8 cellular contexts compared by ENCODE assay signal in genomic region chr7:33129806-33130153, GRCh38. TPM values are rescaled to one million over a fixed set of nuclear protein-coding genes. Genes with fewer than 3 reads are reported as not detected.
DNase-seq lines count a peak whose midpoint lies in the region; ATAC-seq and TF ChIP-seq lines count a peak whose summit lies in the region.

No MANE protein-coding gene starts in this region.

- H3K4me1 ChIP-seq in OCI-LY3 (ENCODE audit: low read length): peaks cover 9% of the 10 kb centered on the region
- H3K4me1 ChIP-seq in effector memory CD4-positive, alpha-beta T cell (ENCODE audit: control insufficient read depth, insufficient read depth, low read length, poor library complexity, severe bottlenecking): peaks cover 13% of the 10 kb centered on the region
- peaks cover 6 to 9% of the 10 kb centered on the region in 2 donors for H3K4me1 ChIP-seq in naive thymus-derived CD4-positive, alpha-beta T cell (ENCODE audit: control insufficient read depth in 2 of 2, insufficient read depth in 2 of 2, low read length in 2 of 2)

- no peak overlapping the region for H3K27ac ChIP-seq in OCI-LY3 (ENCODE audit: low read length)
- H3K27ac ChIP-seq in effector memory CD4-positive, alpha-beta T cell (ENCODE audit: insufficient read depth, low read length, poor library complexity, severe bottlenecking): peak overlapping the region; percentile 79
- peak overlapping the region; percentile 78 for H3K27ac ChIP-seq in naive thymus-derived CD4-positive, alpha-beta T cell (ENCODE audit: low read depth, low read length)

- peaks cover 0 to 3% (median 0%) of the 10 kb centered on the region in 11 donors for H3K9me3 Mint-ChIP-seq in naive thymus-derived CD4-positive, alpha-beta T cell

- peak overlapping the region; percentile 97 for H3K4me2 ChIP-seq in OCI-LY3 (ENCODE audit: low read length)

- peak overlapping the region; percentile 99 for H3K4me3 ChIP-seq in OCI-LY3 (ENCODE audit: low read length)
- peak overlapping the region; percentile 94 for H3K4me3 ChIP-seq in effector memory CD4-positive, alpha-beta T cell (ENCODE audit: insufficient read depth, low read depth, low read length, poor library complexity, severe bottlenecking)
- H3K4me3 ChIP-seq in naive thymus-derived CD4-positive, alpha-beta T cell (ENCODE audit: low read length): peak overlapping the region; percentile 80

- intact Hi-C loops in naive thymus-derived CD4-positive, alpha-beta T cell (cut with micrococcal nuclease): loop anchor here (1.0 to 10.0 kb wide), 13 partner anchors 20 to 1907 kb away; partner anchors contain the start of genes AVL9 (in 2 of the 2), DPY19L1 (in 2 of the 2), LSM5 (in 2 of the 2) and RP9 (in 2 of the 2)

- TF ChIP-seq CTCF in OCI-LY3 (IDR thresholded peaks at IDR 0.05; ENCODE audit: low read depth, low read length): no peak

- POLR2A ChIA-PET in naive thymus-derived CD4-positive, alpha-beta T cell (lab: Charles Lee): interaction anchor here (1.3 to 1.8 kb wide), 2 partner anchors 67 to 89 kb away, joined by 5 to 9 read pairs; partner anchors contain the start of gene NT5C3A

- H3K27me3 ChIP-seq in OCI-LY3 (ENCODE audit: low read depth, low read length): no peaks in the 10 kb centered on the region
- H3K27me3 ChIP-seq in effector memory CD4-positive, alpha-beta T cell (replicated peaks; ENCODE audit: control insufficient read depth, insufficient read depth, low read length, poor library complexity, severe bottlenecking): no peaks in the 10 kb centered on the region
- H3K27me3 ChIP-seq in naive thymus-derived CD4-positive, alpha-beta T cell (ENCODE audit: control insufficient read depth in 2 of 2, insufficient read depth in 2 of 2, low read length in 2 of 2): no peaks in the 10 kb centered on the region

- CTCF ChIA-PET in naive thymus-derived CD4-positive, alpha-beta T cell (lab: Charles Lee): interaction anchor here (1.2 kb wide), 1 partner anchor 22 kb away, joined by 5 read pairs; no protein-coding TSS in a partner anchor

- H3K27ac Mint-ChIP-seq in naive thymus-derived CD4-positive, alpha-beta T cell: peak overlapping the region; percentile 84 to 97 (median 91)

- H3K9me3 ChIP-seq in OCI-LY3 (ENCODE audit: insufficient read depth, low read length): no peaks in the 10 kb centered on the region
- no peaks in the 10 kb centered on the region for H3K9me3 ChIP-seq in effector memory CD4-positive, alpha-beta T cell (ENCODE audit: control insufficient read depth, low read length)
- H3K9me3 ChIP-seq in naive thymus-derived CD4-positive, alpha-beta T cell (ENCODE audit: control insufficient read depth in 2 of 3, low read length in 3 of 3): no peaks in the 10 kb centered on the region

- peaks cover 0 to 6% (median 3%) of the 10 kb centered on the region in 5 donors for H3K36me3 Mint-ChIP-seq in naive thymus-derived CD4-positive, alpha-beta T cell

- H3K36me3 ChIP-seq in OCI-LY3 (replicated peaks; ENCODE audit: low read depth, low read length): no peaks in the 10 kb centered on the region
- H3K36me3 ChIP-seq in effector memory CD4-positive, alpha-beta T cell (ENCODE audit: control insufficient read depth, insufficient read depth, low read length): no peaks in the 10 kb centered on the region
- H3K36me3 ChIP-seq in naive thymus-derived CD4-positive, alpha-beta T cell (ENCODE audit: control insufficient read depth in 2 of 3, insufficient read depth in 3 of 3, low read length in 3 of 3): no peaks in the 10 kb centered on the region

- H3K4me1 Mint-ChIP-seq in naive thymus-derived CD4-positive, alpha-beta T cell: peaks cover 13 to 36% (median 25%) of the 10 kb centered on the region in 7 donors

- no peaks in the 10 kb centered on the region for H4K20me1 ChIP-seq in OCI-LY3 (ENCODE audit: insufficient read depth, low read length)

- H3K4me3 Mint-ChIP-seq in naive thymus-derived CD4-positive, alpha-beta T cell: peak overlapping the region; percentile 94 to 99 (median 97)

- peak overlapping the region; percentile 97 for H2AFZ ChIP-seq in OCI-LY3 (ENCODE audit: low read depth, low read length)

- no peaks in the 10 kb centered on the region for H3K79me2 ChIP-seq in OCI-LY3 (ENCODE audit: low read length)

- ATAC-seq in GM19035 (IDR thresholded peaks at IDR 0.05; ENCODE audit: unreplicated experiment): peak; percentile 3
- peak; percentile 0 for ATAC-seq in naive thymus-derived CD4-positive, alpha-beta T cell
- no peak for ATAC-seq in HG03095 (IDR thresholded peaks at IDR 0.05; ENCODE audit: unreplicated experiment)
- ATAC-seq in HG02678 (IDR thresholded peaks at IDR 0.05; ENCODE audit: unreplicated experiment): no peak

- peak overlapping the region; percentile 80 for H3K9ac ChIP-seq in OCI-LY3 (ENCODE audit: low read length)

- DNase-seq in effector memory CD4-positive, alpha-beta T cell: no peak
- DNase-seq in naive thymus-derived CD4-positive, alpha-beta T cell: no peak
- DNase-seq in NCI-H526 treated with DMSO at 0.1 percent for 48 hours (lab: John Stamatoyannopoulos, UW): no peak
- DNase-seq in activated effector memory CD4-positive, alpha-beta T cell treated with anti-CD3 and anti-CD28 coated beads, Interleukin-2, amount 50 U/mL, for 16 hours: no peak

- peaks cover 0 to 18% (median 0%) of the 10 kb centered on the region in 5 donors for H3K27me3 Mint-ChIP-seq in naive thymus-derived CD4-positive, alpha-beta T cell

RNA-seq across cellular contexts. Expression of gene BBS9, which starts 0.4 kb away (rescaled TPM):
- total RNA-seq in naive thymus-derived CD4-positive, alpha-beta T cell: 10 to 100 TPM; 11.7 to 31.0 (median 28.3) TPM
- polyA plus RNA-seq in naive thymus-derived CD4-positive, alpha-beta T cell: 10 to 100 TPM; 11.1 to 13.1 TPM

RNA-seq across cellular contexts. Expression of gene RP9, which starts 20.6 kb away (rescaled TPM):
- total RNA-seq in naive thymus-derived CD4-positive, alpha-beta T cell: 10 to 100 TPM; 12.7 to 23.3 (median 14.7) TPM
- 10 to 100 TPM; 20.4 to 21.5 TPM for polyA plus RNA-seq in naive thymus-derived CD4-positive, alpha-beta T cell

Comparison
In these comparisons a context has a peak if more than half of its experiments do, and no peak if none do; other contexts are left out.
1. ATAC-seq: peak in GM19035 (single experiment) and naive thymus-derived CD4-positive, alpha-beta T cell (single experiment); none in HG03095 (single experiment) and HG02678 (single experiment).
2. Peak in every context shown above with its lines, with median percentiles within 50 percentile points of each other: H3K4me3 ChIP-seq.